Comparison of ENCODE assay signal across 27 cellular contexts in genomic region chr9:107269254-107269653, GRCh38.
"Had no signal": no experiment of that assay in that cellular context is flagged by ENCODE, and none has a peak within 500 bp of the region (broad histone marks: within the 10 kb centered on the region; RNA-seq: fewer than 3 reads in every experiment).

No MANE protein-coding gene starts in this region.

- DNase-seq: activated CD4-positive, alpha-beta T cell treated with anti-CD3 and anti-CD28 coated beads for 1 hour; activated CD8-positive, alpha-beta memory T cell treated with anti-CD3 and anti-CD28 coated beads, Interleukin-2, amount 50 U/mL, for 48 hours; activated naive CD4-positive, alpha-beta T cell; activated naive CD8-positive, alpha-beta T cell treated with anti-CD3 and anti-CD28 coated beads for 36 hours; activated T-cell treated with anti-CD3 and anti-CD28 coated beads, Interleukin-2, amount 50 U/mL, for 4 hours; amniotic stem cell; colonic mucosa; dorsolateral prefrontal cortex; effector memory CD8-positive, alpha-beta T cell; foreskin melanocyte; glutamatergic neuron; hippocampal formation; kidney glomerular epithelial cell; left ventricle myocardium superior; mesendoderm; naive thymus-derived CD8-positive, alpha-beta T cell; pancreas; psoas muscle; right cardiac atrium; stimulated activated CD4-positive, alpha-beta T cell treated with anti-CD3 and anti-CD28 coated beads, Interleukin-1b, Interleukin-23, amount 100 ng/mL, for 48 hours; uterus had no signal

- H3K36me3 Mint-ChIP-seq: activated naive CD8-positive, alpha-beta T cell treated with anti-CD3 and anti-CD28 coated beads for 36 hours; neural progenitor cell had no signal

- H3K4me1 Mint-ChIP-seq: activated naive CD8-positive, alpha-beta T cell treated with anti-CD3 and anti-CD28 coated beads for 36 hours; neural progenitor cell had no signal

- H3K9ac ChIP-seq: neural progenitor cell had no signal

- H3K27ac ChIP-seq: colonic mucosa, dorsolateral prefrontal cortex, neural progenitor cell, psoas muscle, uterus had no signal

- H3K4me1 ChIP-seq: colonic mucosa, neural progenitor cell, pancreas, psoas muscle, uterus had no signal

- H3K4me2 ChIP-seq: neural progenitor cell had no signal

- ATAC-seq: activated T-cell treated with anti-CD3 and anti-CD28 coated beads, Interleukin-2, amount 50 U/mL, for 4 hours; effector memory CD8-positive, alpha-beta T cell; esophagus mucosa; left ventricle myocardium superior; naive thymus-derived CD8-positive, alpha-beta T cell; psoas muscle; right cardiac atrium had no signal

- H3K27ac Mint-ChIP-seq: activated naive CD8-positive, alpha-beta T cell treated with anti-CD3 and anti-CD28 coated beads for 36 hours; activated T-helper 2 cell treated with anti-CD3 and anti-CD28 coated beads, Interferon-gamma antibody, Interleukin-2, Interleukin-4, amounts not matched to agents 10 μg/mL and 5 μg/mL and 100 μg/mL, durations not matched to agents 14 hours and 24 hours and 36 hours; effector memory CD8-positive, alpha-beta T cell; naive thymus-derived CD8-positive, alpha-beta T cell; neural progenitor cell; stimulated activated naive CD8-positive, alpha-beta T cell treated with anti-CD3 and anti-CD28 coated beads, Interleukin-15, Interleukin-2, amounts not matched to agents 100 ng/mL and 50 ng/mL, for 24 hours had no signal

- H3K4me3 Mint-ChIP-seq: activated naive CD8-positive, alpha-beta T cell treated with anti-CD3 and anti-CD28 coated beads for 36 hours; activated T-cell treated with anti-CD3 and anti-CD28 coated beads, Interleukin-2, amount 50 U/mL, for 4 hours; effector memory CD8-positive, alpha-beta T cell; naive thymus-derived CD8-positive, alpha-beta T cell; neural progenitor cell; stimulated activated naive CD8-positive, alpha-beta T cell treated with anti-CD3 and anti-CD28 coated beads, Interleukin-15, Interleukin-2, amounts not matched to agents 100 ng/mL and 50 ng/mL, for 24 hours had no signal

- H3K9me3 ChIP-seq: colonic mucosa, pancreas, uterus had no signal

- H3K9me3 Mint-ChIP-seq: effector memory CD8-positive, alpha-beta T cell; stimulated activated naive CD8-positive, alpha-beta T cell treated with anti-CD3 and anti-CD28 coated beads, Interleukin-15, Interleukin-2, amounts not matched to agents 100 ng/mL and 50 ng/mL, for 24 hours had no signal

- H3K4me3 ChIP-seq: colonic mucosa, dorsolateral prefrontal cortex, neural progenitor cell, pancreas, psoas muscle, skin epidermis, tibial nerve, uterus had no signal

- H2AFZ ChIP-seq: neural progenitor cell had no signal

- H3K36me3 ChIP-seq: colonic mucosa, neural progenitor cell, pancreas, tibial nerve, uterus had no signal

- H3K27me3 ChIP-seq: colonic mucosa, neural progenitor cell, pancreas, tibial nerve, uterus had no signal
